Comparison of ENCODE assay signal across 26 cellular contexts in genomic region chr16:66293932-66294331, GRCh38.
"Had no signal": no experiment of that assay in that cellular context is flagged by ENCODE, and none has a peak within 500 bp of the region (broad histone marks: within the 10 kb centered on the region; RNA-seq: fewer than 3 reads in every experiment).

No MANE protein-coding gene starts in this region.

- H3K36me3 Mint-ChIP-seq: activated naive CD4-positive, alpha-beta T cell treated with anti-CD3 and anti-CD28 coated beads, Interleukin-2, amount 50 U/mL, for 24 hours; natural killer cell treated with Interleukin-12 subunit alpha and Interleukin-12 subunit beta and Interleukin-15 and Interleukin-18, amount 100 ng/mL, for 72 hours had no signal

- H3K4me1 ChIP-seq: breast epithelium, esophagus squamous epithelium, heart right ventricle, left lung, lower lobe of right lung, spleen, suprapubic skin, tibial artery had no signal

- H3K4me1 Mint-ChIP-seq: activated naive CD8-positive, alpha-beta T cell treated with anti-CD3 and anti-CD28 coated beads, Interleukin-2, amount 50 U/mL, for 24 hours had no signal

- H3K27me3 Mint-ChIP-seq: activated naive CD4-positive, alpha-beta T cell treated with anti-CD3 and anti-CD28 coated beads, Interleukin-2, amount 50 U/mL, for 24 hours had no signal

- H3K27me3 ChIP-seq: breast epithelium, left lung had no signal

- DNase-seq: activated CD4-positive, alpha-beta T cell treated with anti-CD3 and anti-CD28 coated beads for 4 hours; activated CD4-positive, alpha-beta T cell treated with anti-CD3 and anti-CD28 coated beads, Interleukin-2, amount 50 U/mL, for 48 hours; activated naive CD8-positive, alpha-beta T cell treated with anti-CD3 and anti-CD28 coated beads, Interleukin-2, amount 50 U/mL, for 24 hours; activated T-cell treated with anti-CD3 and anti-CD28 coated beads, Interleukin-2, amount 50 U/mL, for 1 hour; amygdala; central memory CD4-positive, alpha-beta T cell; esophagus squamous epithelium; foreskin melanocyte; heart right ventricle; kidney glomerular epithelial cell; lower lobe of right lung; mesendoderm; mucosa of descending colon; stimulated activated naive CD4-positive, alpha-beta T cell; T-helper 9 cell had no signal

- H3K4me3 ChIP-seq: breast epithelium, esophagus squamous epithelium, heart right ventricle, left lung, lower lobe of right lung, mucosa of descending colon, spleen, suprapubic skin, tibial artery had no signal

- H3K27ac ChIP-seq: breast epithelium, epithelial cell of prostate, esophagus squamous epithelium, heart right ventricle, left lung, lower lobe of right lung, spleen, suprapubic skin, tibial artery, VCaP had no signal

- H3K27ac Mint-ChIP-seq: activated naive CD4-positive, alpha-beta T cell treated with anti-CD3 and anti-CD28 coated beads, Interleukin-2, amount 50 U/mL, for 24 hours; activated naive CD8-positive, alpha-beta T cell treated with anti-CD3 and anti-CD28 coated beads, Interleukin-2, amount 50 U/mL, for 24 hours; dendritic cell treated with granulocyte-macrophage colony-stimulating factor and Interleukin-4, amounts not matched to agents 40 ng/mL and 50 ng/mL, for 4 days; natural killer cell treated with Interleukin-12 subunit alpha and Interleukin-12 subunit beta and Interleukin-15 and Interleukin-18, amount 100 ng/mL, for 72 hours; progenitor cell of endocrine pancreas had no signal

- ATAC-seq: activated naive CD8-positive, alpha-beta T cell treated with anti-CD3 and anti-CD28 coated beads, Interleukin-2, amount 50 U/mL, for 24 hours; heart right ventricle; left lung; lower lobe of right lung; mucosa of descending colon; natural killer cell treated with Interleukin-12 subunit alpha and Interleukin-12 subunit beta and Interleukin-15 and Interleukin-18, amount 100 ng/mL, for 72 hours had no signal

- H3K36me3 ChIP-seq: breast epithelium, esophagus squamous epithelium, heart right ventricle, left lung, lower lobe of right lung, spleen, suprapubic skin, tibial artery had no signal

- H3K9me3 Mint-ChIP-seq: activated naive CD4-positive, alpha-beta T cell treated with anti-CD3 and anti-CD28 coated beads, Interleukin-2, amount 50 U/mL, for 24 hours; activated naive CD8-positive, alpha-beta T cell treated with anti-CD3 and anti-CD28 coated beads, Interleukin-2, amount 50 U/mL, for 24 hours; dendritic cell treated with granulocyte-macrophage colony-stimulating factor and Interleukin-4, amounts not matched to agents 40 ng/mL and 50 ng/mL, for 4 days; natural killer cell treated with Interleukin-12 subunit alpha and Interleukin-12 subunit beta and Interleukin-15 and Interleukin-18, amount 100 ng/mL, for 72 hours had no signal

- H3K9me3 ChIP-seq: breast epithelium, esophagus squamous epithelium, left lung, lower lobe of right lung, mucosa of descending colon, suprapubic skin, tibial artery had no signal

- H3K4me3 Mint-ChIP-seq: activated naive CD4-positive, alpha-beta T cell treated with anti-CD3 and anti-CD28 coated beads, Interleukin-2, amount 50 U/mL, for 24 hours; activated naive CD8-positive, alpha-beta T cell treated with anti-CD3 and anti-CD28 coated beads, Interleukin-2, amount 50 U/mL, for 24 hours; dendritic cell treated with granulocyte-macrophage colony-stimulating factor and Interleukin-4, amounts not matched to agents 40 ng/mL and 50 ng/mL, for 4 days; natural killer cell treated with Interleukin-12 subunit alpha and Interleukin-12 subunit beta and Interleukin-15 and Interleukin-18, amount 100 ng/mL, for 72 hours had no signal
